33 cellular contexts compared by ENCODE assay signal in the genomic region with DNA sequence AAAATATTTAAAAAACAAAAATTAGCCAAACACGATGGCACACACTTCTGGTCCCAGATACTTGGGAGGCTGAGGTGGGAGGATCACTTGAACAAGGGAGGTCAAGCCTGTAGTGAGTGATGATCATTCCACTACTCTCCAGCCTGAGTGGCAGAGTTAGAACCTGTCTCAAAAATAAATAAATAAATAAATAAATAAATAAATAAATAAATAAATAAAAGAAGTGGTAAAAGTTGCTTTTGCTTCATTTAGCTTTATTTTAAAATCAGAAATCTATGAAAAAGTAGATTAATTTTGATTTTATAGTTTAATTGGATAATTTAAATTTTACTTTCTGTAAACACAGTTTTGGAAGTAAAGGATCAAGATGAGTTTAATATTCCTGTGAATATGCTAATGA.
"Had no signal": no experiment of that assay in that cellular context is flagged by ENCODE, and none has a peak within 500 bp of the region (broad histone marks: within the 10 kb centered on the region; RNA-seq: fewer than 3 reads in every experiment).

No MANE protein-coding gene starts in this region.

- H3K36me3 ChIP-seq: ascending aorta, brain microvascular endothelial cell, breast epithelium, cardiac muscle cell had no signal

- H3K27ac ChIP-seq: ascending aorta, body of pancreas, brain microvascular endothelial cell, breast epithelium, cardiac muscle cell had no signal

- FAIRE-seq: astrocyte, bronchial epithelial cell, colon had no signal

- H3K9me3 ChIP-seq: ascending aorta, body of pancreas, breast epithelium had no signal

- ATAC-seq: activated naive CD4-positive, alpha-beta T cell treated with anti-CD3 and anti-CD28 coated beads, Interleukin-2, amount 50 U/mL, for 72 hours; activated naive CD8-positive, alpha-beta T cell treated with anti-CD3 and anti-CD28 coated beads, Interleukin-2, amount 50 U/mL, for 24 hours; activated T-cell treated with anti-CD3 and anti-CD28 coated beads, Interleukin-2, amount 50 U/mL, for 4 hours; activated T-cell treated with anti-CD3 and anti-CD28 coated beads, Interleukin-2, amount 50 U/mL, for 72 hours; activated T-helper 17 cell treated with anti-CD3 and anti-CD28 coated beads, Interleukin-2, amount 50 U/mL, for 72 hours; body of pancreas had no signal

- H3K4me3 ChIP-seq: ascending aorta, body of pancreas, breast epithelium, cardiac muscle cell had no signal

- H3K4me1 ChIP-seq: ascending aorta, body of pancreas, breast epithelium had no signal

- DNase-seq: activated effector memory CD4-positive, alpha-beta T cell treated with anti-CD3 and anti-CD28 coated beads, Interleukin-2, amount 50 U/mL, for 16 hours; activated effector memory CD4-positive, alpha-beta T cell treated with Interleukin-2 at 50 U/mL for 16 hours; activated gamma-delta T cell; activated gamma-delta T cell treated with Interleukin-2 at 50 U/mL for 16 hours; activated naive CD4-positive, alpha-beta T cell; activated naive CD4-positive, alpha-beta T cell treated with anti-CD3 and anti-CD28 coated beads for 36 hours; activated naive CD4-positive, alpha-beta T cell treated with anti-CD3 and anti-CD28 coated beads, Interleukin-2, amount 10 ng/mL, durations not matched to agents 7 days and 5 days; activated naive CD4-positive, alpha-beta T cell treated with anti-CD3 and anti-CD28 coated beads, Interleukin-2, amount 50 U/mL, for 16 hours; activated naive CD4-positive, alpha-beta T cell treated with Interleukin-2 at 50 U/mL for 16 hours; activated naive CD8-positive, alpha-beta T cell treated with anti-CD3 and anti-CD28 coated beads for 36 hours; activated naive CD8-positive, alpha-beta T cell treated with anti-CD3 and anti-CD28 coated beads, Interleukin-2, amount 10 ng/mL, durations not matched to agents 7 days and 5 days; activated naive CD8-positive, alpha-beta T cell treated with anti-CD3 and anti-CD28 coated beads, Interleukin-2, amount 50 U/mL, for 24 hours; activated T-cell treated with anti-CD3 and anti-CD28 coated beads, Interleukin-2, amount 50 U/mL, for 24 hours; activated T-cell treated with anti-CD3 and anti-CD28 coated beads, Interleukin-2, amount 50 U/mL, for 4 hours; activated T-cell treated with anti-CD3 and anti-CD28 coated beads, Interleukin-2, amount 50 U/mL, for 48 hours; activated T-cell treated with anti-CD3 and anti-CD28 coated beads, Interleukin-2, amount 50 U/mL, for 72 hours; amniotic stem cell; amygdala; anterior cingulate cortex; aorta; body of pancreas; brain microvascular endothelial cell; caudate nucleus; central memory CD4-positive, alpha-beta T cell; cerebellar nuclear complex had no signal

- H3K27me3 ChIP-seq: ascending aorta, body of pancreas, brain microvascular endothelial cell, breast epithelium, cardiac muscle cell had no signal
